19 cellular contexts compared by ENCODE assay signal in the genomic region with DNA sequence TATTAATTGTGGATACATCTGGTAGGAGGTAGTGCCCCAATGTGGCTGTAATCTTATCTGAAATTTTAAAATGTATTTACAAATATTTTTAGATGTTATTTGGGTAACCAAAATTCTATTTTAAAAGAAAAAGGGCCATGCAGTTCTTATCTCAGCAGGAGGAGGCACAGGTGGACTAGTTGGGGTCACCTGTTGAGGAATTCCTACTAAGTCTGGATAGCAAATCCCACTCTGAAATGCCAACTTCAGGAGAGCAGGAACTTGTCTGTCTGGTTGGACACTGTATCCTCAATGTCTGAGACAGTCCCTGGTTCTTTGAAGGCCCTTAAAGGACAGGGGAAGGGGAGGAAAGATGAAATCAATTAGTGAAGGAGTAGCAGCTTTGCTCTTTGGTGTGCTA.
DNase-seq lines count a peak whose midpoint lies in the region; ATAC-seq and TF ChIP-seq lines count a peak whose summit lies in the region.
"Had no signal": no experiment of that assay in that cellular context is flagged by ENCODE, and none has a peak within 500 bp of the region (broad histone marks: within the 10 kb centered on the region; RNA-seq: fewer than 3 reads in every experiment).

No MANE protein-coding gene starts in this region.

- no peaks in the 10 kb centered on the region for H3K9me3 ChIP-seq in HEK293 (ENCODE audit: control insufficient read depth, insufficient read depth, low read depth, low read length)
- H3K9me3 ChIP-seq: BE2C, Caco-2 had no signal

- H3K4me1 ChIP-seq in HEK293 (ENCODE audit: control insufficient read depth, insufficient read depth, low read length): no peaks in the 10 kb centered on the region
- H3K4me1 ChIP-seq: BE2C, Caco-2 had no signal

- no peak for ATAC-seq in T-cell (replicated peaks in 1 of 4)
- ATAC-seq: CD8-positive, alpha-beta T cell had no signal

- TF ChIP-seq CTCF in C4-2B (conservative IDR thresholded peaks at IDR 0.05): peak; percentile 14
- no peak for TF ChIP-seq CTCF in HEK293 (tag by site-specific recombination; IDR thresholded peaks at IDR 0.05)
- TF ChIP-seq CTCF in VCaP (conservative IDR thresholded peaks at IDR 0.05): 0 out of 2 replicates have a peak, but pooled peaks have one; percentile 21
- TF ChIP-seq CTCF in glutamatergic neuron (IDR thresholded peaks at IDR 0.05; ENCODE audit: partially characterized antibody, unreplicated experiment): no peak

- POLR2A ChIA-PET in HEK293 (lab: Yijun Ruan, JAX) (no interaction called here), T-cell (lab: Charles Lee) (no interaction called here)

- H3K27ac Mint-ChIP-seq in glutamatergic neuron (ENCODE audit: unreplicated experiment) (peak overlapping the region; percentile 100), T-cell (no peak overlapping the region)
- H3K27ac Mint-ChIP-seq: CD4-positive, alpha-beta T cell; CD8-positive, alpha-beta T cell had no signal

- H3K4me3 ChIP-seq in HEK293 (ENCODE audit: low read depth, low read length): no peak overlapping the region
- H3K4me3 ChIP-seq: BLaER1 had no signal

- peaks cover 25% of the 10 kb centered on the region for H3K9me3 Mint-ChIP-seq in glutamatergic neuron (ENCODE audit: unreplicated experiment)
- peaks cover 0 to 4% (median under 1%) of the 10 kb centered on the region in 3 donors for H3K9me3 Mint-ChIP-seq in T-cell

- peaks cover 19% of the 10 kb centered on the region for H3K27me3 Mint-ChIP-seq in glutamatergic neuron (ENCODE audit: unreplicated experiment)
- peaks cover 24 to 25% of the 10 kb centered on the region in 2 donors for H3K27me3 Mint-ChIP-seq in T-cell

- no peaks in the 10 kb centered on the region for H3K36me3 ChIP-seq in HEK293 (ENCODE audit: control insufficient read depth in 2 of 2, insufficient read depth in 1 of 2, low read length in 2 of 2)
- H3K36me3 ChIP-seq: BE2C, BLaER1 had no signal

- DNase-seq in glutamatergic neuron (no peak), NCI-H1417 treated with DMSO at 0.1 percent for 48 hours (lab: John Stamatoyannopoulos, UW) (no peak), T-cell (no peak), HK-2 (ENCODE audit: unreplicated experiment) (no peak), ecto neural progenitor cell (ENCODE audit: low spot score) (no peak)
- DNase-seq: 8988T; ACHN; BE2C; C1 segment of cervical spinal cord; Caco-2; Calu3; CD4-positive, alpha-beta T cell; CD8-positive, alpha-beta T cell; DMS79 treated with DMSO at 0.1 percent for 48 hours; GF-D8 had no signal

- CTCF ChIA-PET in HEK293 (lab: Yijun Ruan, JAX): interaction anchor here (0.7 kb wide), 1 partner anchor 10 kb away, joined by 3 read pairs; no protein-coding TSS in a partner anchor
- CTCF ChIA-PET in T-cell (lab: Charles Lee): no interaction called here

- H3K4me3 Mint-ChIP-seq in glutamatergic neuron (ENCODE audit: unreplicated experiment): peak overlapping the region; percentile 31
- H3K4me3 Mint-ChIP-seq in T-cell: no peak overlapping the region
- H3K4me3 Mint-ChIP-seq: CD4-positive, alpha-beta T cell; CD8-positive, alpha-beta T cell had no signal

- H3K36me3 Mint-ChIP-seq in glutamatergic neuron (ENCODE audit: unreplicated experiment): no peaks in the 10 kb centered on the region
- H3K36me3 Mint-ChIP-seq in T-cell: no peaks in the 10 kb centered on the region
- H3K36me3 Mint-ChIP-seq: CD8-positive, alpha-beta T cell had no signal

- H3K27ac ChIP-seq in C4-2B: no peak overlapping the region
- H3K27ac ChIP-seq in HEK293 (ENCODE audit: extremely low read depth, low read depth, low read length): no peak overlapping the region
- peak overlapping the region; percentile 53 for H3K27ac ChIP-seq in VCaP
- H3K27ac ChIP-seq: BLaER1 had no signal

- H3K4me1 Mint-ChIP-seq in glutamatergic neuron (ENCODE audit: low read depth, unreplicated experiment): peaks cover 60% of the 10 kb centered on the region
- H3K4me1 Mint-ChIP-seq in T-cell: peaks cover 0 to 2% (median 2%) of the 10 kb centered on the region in 3 donors

TF ChIP-seq in HEK293, 187 proteins besides CTCF, POLR2A, EP300 and RAD21:
- no peak for TF ChIP-seq GLI4 (tag by site-specific recombination; IDR thresholded peaks at IDR 0.05)
- peak; percentile 61; the same call in 1 of the 2 replicates for TF ChIP-seq SCRT1 (tag by site-specific recombination; IDR thresholded peaks at IDR 0.05; ENCODE audit: borderline replicate concordance)
- TF ChIP-seq, protein P1, sequence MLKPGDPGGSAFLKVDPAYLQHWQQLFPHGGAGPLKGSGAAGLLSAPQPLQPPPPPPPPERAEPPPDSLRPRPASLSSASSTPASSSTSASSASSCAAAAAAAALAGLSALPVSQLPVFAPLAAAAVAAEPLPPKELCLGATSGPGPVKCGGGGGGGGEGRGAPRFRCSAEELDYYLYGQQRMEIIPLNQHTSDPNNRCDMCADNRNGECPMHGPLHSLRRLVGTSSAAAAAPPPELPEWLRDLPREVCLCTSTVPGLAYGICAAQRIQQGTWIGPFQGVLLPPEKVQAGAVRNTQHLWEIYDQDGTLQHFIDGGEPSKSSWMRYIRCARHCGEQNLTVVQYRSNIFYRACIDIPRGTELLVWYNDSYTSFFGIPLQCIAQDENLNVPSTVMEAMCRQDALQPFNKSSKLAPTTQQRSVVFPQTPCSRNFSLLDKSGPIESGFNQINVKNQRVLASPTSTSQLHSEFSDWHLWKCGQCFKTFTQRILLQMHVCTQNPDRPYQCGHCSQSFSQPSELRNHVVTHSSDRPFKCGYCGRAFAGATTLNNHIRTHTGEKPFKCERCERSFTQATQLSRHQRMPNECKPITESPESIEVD (tag by site-specific recombination; IDR thresholded peaks at IDR 0.05): no peak
- no peak for TF ChIP-seq ZNF146 (tag by site-specific recombination; IDR thresholded peaks at IDR 0.05)
- no peak for TF ChIP-seq ZNF311 (tag by site-specific recombination; IDR thresholded peaks at IDR 0.05; ENCODE audit: borderline replicate concordance)
- TF ChIP-seq SCRT2 (tag by site-specific recombination; IDR thresholded peaks at IDR 0.05): peak; percentile 61
- no peak for TF ChIP-seq ZNF677 (tag by site-specific recombination; IDR thresholded peaks at IDR 0.05)
- no peak for TF ChIP-seq ZXDB (tag by site-specific recombination; IDR thresholded peaks at IDR 0.05)
- no peak for TF ChIP-seq KLF7 (tag by site-specific recombination; IDR thresholded peaks at IDR 0.05; ENCODE audit: borderline replicate concordance)
- TF ChIP-seq, protein P2, sequence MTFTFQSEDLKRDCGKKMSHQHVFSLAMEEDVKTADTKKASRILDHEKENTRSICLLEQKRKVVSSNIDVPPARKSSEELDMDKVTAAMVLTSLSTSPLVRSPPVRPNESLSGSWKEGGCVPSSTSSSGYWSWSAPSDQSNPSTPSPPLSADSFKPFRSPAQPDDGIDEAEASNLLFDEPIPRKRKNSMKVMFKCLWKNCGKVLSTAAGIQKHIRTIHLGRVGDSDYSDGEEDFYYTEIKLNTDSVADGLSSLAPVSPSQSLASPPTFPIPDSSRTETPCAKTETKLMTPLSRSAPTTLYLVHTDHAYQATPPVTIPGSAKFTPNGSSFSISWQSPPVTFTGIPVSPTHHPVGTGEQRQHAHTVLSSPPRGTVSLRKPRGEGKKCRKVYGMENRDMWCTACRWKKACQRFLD (tag by site-specific recombination; IDR thresholded peaks at IDR 0.05): no peak
- no peak for TF ChIP-seq ZNF629 (tag by site-specific recombination; IDR thresholded peaks at IDR 0.05)
- TF ChIP-seq, protein P3, sequence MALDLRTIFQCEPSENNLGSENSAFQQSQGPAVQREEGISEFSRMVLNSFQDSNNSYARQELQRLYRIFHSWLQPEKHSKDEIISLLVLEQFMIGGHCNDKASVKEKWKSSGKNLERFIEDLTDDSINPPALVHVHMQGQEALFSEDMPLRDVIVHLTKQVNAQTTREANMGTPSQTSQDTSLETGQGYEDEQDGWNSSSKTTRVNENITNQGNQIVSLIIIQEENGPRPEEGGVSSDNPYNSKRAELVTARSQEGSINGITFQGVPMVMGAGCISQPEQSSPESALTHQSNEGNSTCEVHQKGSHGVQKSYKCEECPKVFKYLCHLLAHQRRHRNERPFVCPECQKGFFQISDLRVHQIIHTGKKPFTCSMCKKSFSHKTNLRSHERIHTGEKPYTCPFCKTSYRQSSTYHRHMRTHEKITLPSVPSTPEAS (tag by site-specific recombination; IDR thresholded peaks at IDR 0.05): no peak
- TF ChIP-seq HOXA7 (CRISPR knock-in tag; IDR thresholded peaks at IDR 0.05; ENCODE audit: borderline replicate concordance): no peak

Comparison
In these comparisons a context has a peak if more than half of its experiments do, and no peak if none do; other contexts are left out.
1. CTCF ChIP-seq: peak in C4-2B (single experiment) and VCaP (single experiment); none in HEK293 (single experiment) and glutamatergic neuron (single experiment).